ENCODE assay signal across 9 cellular contexts in genomic region chr1:2195785-2196184, GRCh38. TPM values are rescaled to one million over a fixed set of nuclear protein-coding genes. Genes with fewer than 3 reads are reported as not detected.
DNase-seq lines count a peak whose midpoint lies in the region; ATAC-seq and TF ChIP-seq lines count a peak whose summit lies in the region.
"Had no signal": no experiment of that assay in that cellular context is flagged by ENCODE, and none has a peak within 500 bp of the region (broad histone marks: within the 10 kb centered on the region; RNA-seq: fewer than 3 reads in every experiment).

No MANE protein-coding gene starts in this region.

- peak overlapping the region in 1 of 2 donors; percentile 86 for H3K4me3 Mint-ChIP-seq in effector memory CD8-positive, alpha-beta T cell

- TF ChIP-seq CTCF in A673 (conservative IDR thresholded peaks at IDR 0.05; ENCODE audit: low read depth, low read length) (no peak), MM.1S (IDR thresholded peaks at IDR 0.05; ENCODE audit: low read length) (no peak)

- DNase-seq in A673 (ENCODE audit: low spot score) = no peak
- no peak for DNase-seq in MM.1S
- no peak for DNase-seq in effector memory CD8-positive, alpha-beta T cell
- DNase-seq in glomerular visceral epithelial cell (ENCODE audit: extremely low spot score) = no peak
- no peak for DNase-seq in NCI-H2029 treated with DMSO at 0.1 percent for 48 hours (lab: John Stamatoyannopoulos, UW)
- no peak for DNase-seq in NK-92 (lab: John Stamatoyannopoulos, UW; ENCODE audit: unreplicated experiment)
- DNase-seq in SKM-1 (lab: John Stamatoyannopoulos, UW; ENCODE audit: unreplicated experiment) = no peak

- H3K4me3 ChIP-seq in A673 (ENCODE audit: low read depth, low read length, poor library complexity, severe bottlenecking) = no peak overlapping the region
- H3K4me3 ChIP-seq in MM.1S (ENCODE audit: low read length) = no peak overlapping the region
- H3K4me3 ChIP-seq in rectal smooth muscle tissue (ENCODE audit: low read length) = no peak overlapping the region

- CTCF ChIA-PET in A673 (lab: Charles Lee) = interaction anchor here (1.2 to 3.1 kb wide), 2 partner anchors 33 to 186 kb away, joined by 3 to 70 read pairs; no protein-coding TSS in a partner anchor

- H3K4me1 ChIP-seq in A673 (ENCODE audit: insufficient read depth, low read length, poor library complexity, severe bottlenecking) (peaks cover 30% of the 10 kb centered on the region), MM.1S (ENCODE audit: low read length) (no peaks in the 10 kb centered on the region; the same call in 1 of the 2 replicates), rectal smooth muscle tissue (ENCODE audit: control insufficient read depth, insufficient read depth, low read length) (peaks cover 35% of the 10 kb centered on the region)

- no peaks in the 10 kb centered on the region for H4K20me1 ChIP-seq in MM.1S (ENCODE audit: insufficient read depth, low read length)

- no peaks in the 10 kb centered on the region for H3K27me3 Mint-ChIP-seq in effector memory CD8-positive, alpha-beta T cell
- H3K27me3 Mint-ChIP-seq: activated naive CD8-positive, alpha-beta T cell had no signal

- H2AFZ ChIP-seq in MM.1S (ENCODE audit: low read length) = peak overlapping the region; percentile 98

- intact Hi-C loops in A673 (cut with micrococcal nuclease; ENCODE audit: unreplicated experiment) = loop anchor here (1.0 to 10.0 kb wide), 3 partner anchors 119 to 352 kb away; no protein-coding TSS in a partner anchor

- no peaks in the 10 kb centered on the region for H3K9me2 ChIP-seq in MM.1S (replicated peaks; ENCODE audit: insufficient read depth, low read length)

- no peak overlapping the region for H3K9ac ChIP-seq in MM.1S (ENCODE audit: low read length)
- no peak overlapping the region for H3K9ac ChIP-seq in rectal smooth muscle tissue (ENCODE audit: low read length)

- no peaks in the 10 kb centered on the region for H3K9me3 Mint-ChIP-seq in effector memory CD8-positive, alpha-beta T cell

- ATAC-seq in effector memory CD8-positive, alpha-beta T cell (replicated peaks) = no peak

- H3K27me3 ChIP-seq in A673 (replicated peaks; ENCODE audit: insufficient read depth, low read depth, low read length, poor library complexity) (no peaks in the 10 kb centered on the region), MM.1S (replicated peaks; ENCODE audit: insufficient read depth, low read length) (peaks cover 15% of the 10 kb centered on the region), rectal smooth muscle tissue (ENCODE audit: control insufficient read depth, insufficient read depth, low read length) (no peaks in the 10 kb centered on the region)

- H3K4me2 ChIP-seq in MM.1S (ENCODE audit: low read depth, low read length) = no peak overlapping the region; the same call in 1 of the 2 replicates

- 0 out of 2 replicates have a peak, but pooled peaks cover 3% of the 10 kb centered on the region for H3F3A ChIP-seq in MM.1S (ENCODE audit: insufficient read depth, low read length)

- H3K9me3 ChIP-seq in A673 (ENCODE audit: low read depth, low read length, poor library complexity, severe bottlenecking) = no peaks in the 10 kb centered on the region
- H3K9me3 ChIP-seq in MM.1S (replicated peaks; ENCODE audit: insufficient read depth, low read length) = no peaks in the 10 kb centered on the region

- POLR2A ChIA-PET in A673 (lab: Charles Lee; ENCODE audit: low non-redundant PET) = no interaction called here

- H3K27ac Mint-ChIP-seq in effector memory CD8-positive, alpha-beta T cell = peak overlapping the region; percentile 95

- H3K36me3 ChIP-seq in A673 (ENCODE audit: insufficient read depth, low read length, poor library complexity, severe bottlenecking) (no peaks in the 10 kb centered on the region), MM.1S (replicated peaks; ENCODE audit: insufficient read depth, low read length) (no peaks in the 10 kb centered on the region), rectal smooth muscle tissue (ENCODE audit: control insufficient read depth, insufficient read depth, low read length) (no peaks in the 10 kb centered on the region)

- peaks cover 11 to 28% of the 10 kb centered on the region in 2 donors for H3K4me1 Mint-ChIP-seq in effector memory CD8-positive, alpha-beta T cell (ENCODE audit: low read depth in 2 of 2)

- peaks cover 19% of the 10 kb centered on the region for H3K36me3 Mint-ChIP-seq in effector memory CD8-positive, alpha-beta T cell (ENCODE audit: insufficient read depth)
- H3K36me3 Mint-ChIP-seq: activated naive CD8-positive, alpha-beta T cell had no signal

- H3K27ac ChIP-seq in A673 (ENCODE audit: low read depth, low read length, poor library complexity, severe bottlenecking) (peak overlapping the region; percentile 88), MM.1S (ENCODE audit: low read length) (no peak overlapping the region), rectal smooth muscle tissue (ENCODE audit: low read depth, low read length) (peak overlapping the region; percentile 85)

- BruUV-seq in A673 (replicated peaks; lab: Mats Ljungman, UMichigan) = no TSS peak

- H3K79me2 ChIP-seq in MM.1S (ENCODE audit: low read length) = no peaks in the 10 kb centered on the region

RNA-seq across cellular contexts. Expression of gene FAAP20, which starts 1.2 kb away (rescaled TPM):
- total RNA-seq in A673 (2021) = 114 and 119 TPM in 2 replicates

RNA-seq across cellular contexts. Expression of gene SKI, which starts 32.3 kb away (rescaled TPM):
- 84.9 and 88.1 TPM in 2 replicates for total RNA-seq in A673 (2021)
